Comparison of ENCODE assay signal across 14 cellular contexts in genomic region chr11:3823303-3823702, GRCh38.
A peak's percentile ranks its signal among the peaks of the same experiment; 100 is the strongest.
DNase-seq lines count a peak whose midpoint lies in the region; ATAC-seq, FAIRE-seq and TF ChIP-seq lines count a peak whose summit lies in the region.
"Had no signal": no experiment of that assay in that cellular context is flagged by ENCODE, and none has a peak within 500 bp of the region (broad histone marks: within the 10 kb centered on the region; RNA-seq: fewer than 3 reads in every experiment).

No MANE protein-coding gene starts in this region.

- DNase-seq in AG08395 (ENCODE audit: low spot score), result peak; percentile 91
- no peak for DNase-seq in HTR-8/SVneo (ENCODE audit: insufficient read length, low spot score)
- DNase-seq in astrocyte of the cerebellum (ENCODE audit: low read depth), result peak; percentile 55
- DNase-seq in hepatic stellate cell (ENCODE audit: low spot score), result peak; percentile 79
- no peak for DNase-seq in GM13977 (ENCODE audit: low spot score)
- no peak for DNase-seq in activated gamma-delta T cell (lab: John Stamatoyannopoulos, UW)
- no peak for DNase-seq in central memory CD4-positive, alpha-beta T cell
- DNase-seq: activated CD4-positive, alpha-beta T cell treated with anti-CD3 and anti-CD28 coated beads, Interleukin-2, amount 50 U/mL, for 4 hours; NCI-H1417 treated with DMSO at 0.1 percent for 48 hours; SW 1271 had no signal

- no peak for ATAC-seq in GM19395 (IDR thresholded peaks at IDR 0.05; ENCODE audit: unreplicated experiment)
- ATAC-seq: sciatic nerve had no signal

- no peak overlapping the region for H3K4me3 ChIP-seq in astrocyte of the cerebellum (ENCODE audit: low read depth, low read length)

- TF ChIP-seq CTCF in astrocyte of the cerebellum (IDR thresholded peaks at IDR 0.05; ENCODE audit: low read depth, low read length, missing control alignments) (no peak), GM13977 (IDR thresholded peaks at IDR 0.05; ENCODE audit: extremely low read depth, insufficient read depth, missing control alignments) (no peak)

- peak; percentile 9 for FAIRE-seq in HTR-8/SVneo (lab: Jason Lieb, UNC)
- FAIRE-seq: endometrium, H1 had no signal

- in situ Hi-C loops in astrocyte of the cerebellum (cut with HindIII; ENCODE audit: low sequenced_read_pairs), result no loop called here
- in situ Hi-C loops in GM13977 (cut with MboI; ENCODE audit: low pct_unique_long_range_greater_than_20kb, low sequenced_read_pairs, unreplicated experiment), result no loop called here

Comparison
In these comparisons a context has a peak if more than half of its experiments do, and no peak if none do; other contexts are left out.
1. DNase-seq: peak in AG08395 (single experiment), astrocyte of the cerebellum (single experiment) and hepatic stellate cell (single experiment); none in HTR-8/SVneo (single experiment), GM13977 (single experiment), activated gamma-delta T cell (single experiment) and central memory CD4-positive, alpha-beta T cell (single experiment).